In genomic region chr2:239266779-239267410, GRCh38 we compare ENCODE assay signal across 8 cellular contexts.
DNase-seq lines count a peak whose midpoint lies in the region; ATAC-seq and TF ChIP-seq lines count a peak whose summit lies in the region.

No MANE protein-coding gene starts in this region.

- intact Hi-C loops in sigmoid colon (cut with DNase I) = no loop called here

- no peaks in the 10 kb centered on the region for H3K36me3 ChIP-seq in sigmoid colon

- H3K36me3 Mint-ChIP-seq in IgD-negative memory B cell = peaks cover 4% of the 10 kb centered on the region
- H3K36me3 Mint-ChIP-seq in effector memory CD8-positive, alpha-beta T cell (ENCODE audit: insufficient read depth) = peaks cover 17% of the 10 kb centered on the region

- peaks cover 65% of the 10 kb centered on the region for H3K27me3 Mint-ChIP-seq in IgD-negative memory B cell
- no peaks in the 10 kb centered on the region for H3K27me3 Mint-ChIP-seq in effector memory CD8-positive, alpha-beta T cell

- TF ChIP-seq POLR2A in sigmoid colon (IDR thresholded peaks at IDR 0.05) = no peak

- no peak for TF ChIP-seq EP300 in sigmoid colon (IDR thresholded peaks at IDR 0.05)

- H3K4me1 ChIP-seq in sigmoid colon = peaks cover 0 to 100% (median 98%) of the 10 kb centered on the region in 4 donors

- H3K9me3 Mint-ChIP-seq in IgD-negative memory B cell = no peaks in the 10 kb centered on the region
- no peaks in the 10 kb centered on the region for H3K9me3 Mint-ChIP-seq in effector memory CD8-positive, alpha-beta T cell

- H3K9me3 ChIP-seq in sigmoid colon = no peaks in the 10 kb centered on the region

- 41 to 42% methylated on average over 16 of the region's 16 CpGs for WGBS in sigmoid colon, 2 donors

- peak overlapping the region in 3 of 4 donors; percentile 1 to 15 (median 2) for H3K4me3 ChIP-seq in sigmoid colon

- no peak for TF ChIP-seq CTCF in sigmoid colon (IDR thresholded peaks at IDR 0.05)

- H3K27me3 ChIP-seq in sigmoid colon = no peaks in the 10 kb centered on the region

- ATAC-seq in GM19452 (IDR thresholded peaks at IDR 0.05; ENCODE audit: unreplicated experiment) = peak; percentile 6
- ATAC-seq in effector memory CD8-positive, alpha-beta T cell (replicated peaks) = peak; percentile 23

- peak overlapping the region; percentile 23 to 92 (median 89) for H3K27ac Mint-ChIP-seq in IgD-negative memory B cell
- H3K27ac Mint-ChIP-seq in effector memory CD8-positive, alpha-beta T cell = peak overlapping the region; percentile 87 to 98

- DNase-seq in effector memory CD8-positive, alpha-beta T cell = no peak
- DNase-seq in sigmoid colon = peak; percentile 64
- no peak for DNase-seq in amniotic stem cell (lab: John Stamatoyannopoulos, UW)
- DNase-seq in NCI-H128 (lab: John Stamatoyannopoulos, UW; ENCODE audit: unreplicated experiment) = no peak
- no peak for DNase-seq in DMS153 (lab: John Stamatoyannopoulos, UW)
- no peak for DNase-seq in activated effector memory CD4-positive, alpha-beta T cell treated with anti-CD3 and anti-CD28 coated beads, Interleukin-2, amount 50 U/mL, for 16 hours

- H3K4me1 Mint-ChIP-seq in IgD-negative memory B cell = peaks cover 35 to 46% (median 44%) of the 10 kb centered on the region in 3 donors
- H3K4me1 Mint-ChIP-seq in effector memory CD8-positive, alpha-beta T cell (ENCODE audit: low read depth in 2 of 2) = peaks cover 61 to 81% of the 10 kb centered on the region in 2 donors

- H3K4me3 Mint-ChIP-seq in IgD-negative memory B cell = peak overlapping the region; percentile 26 to 93 (median 85)
- peak overlapping the region; percentile 96 to 99 for H3K4me3 Mint-ChIP-seq in effector memory CD8-positive, alpha-beta T cell

- H3K27ac ChIP-seq in sigmoid colon = peak overlapping the region; percentile 66 to 84 (median 82)
